26 cellular contexts compared by ENCODE assay signal in the genomic region with DNA sequence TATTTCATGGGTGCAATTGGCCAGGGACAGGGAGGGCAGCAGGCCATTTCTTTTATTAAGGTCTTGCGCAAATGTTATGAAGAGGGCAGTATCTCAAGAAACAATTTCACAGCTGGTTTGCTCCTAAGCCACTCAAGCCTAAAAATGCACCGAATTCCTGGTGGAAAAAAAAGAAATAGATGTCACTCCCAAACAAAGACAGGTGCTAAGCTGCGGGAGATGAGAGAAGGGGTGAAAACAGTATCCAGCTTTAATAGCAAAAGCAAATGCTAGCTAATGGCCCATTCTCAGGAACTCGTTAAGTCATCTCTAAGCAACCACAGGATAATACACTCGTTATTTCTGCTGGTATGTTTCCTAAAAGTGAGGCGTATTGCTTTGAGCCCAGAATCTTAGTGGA.
DNase-seq lines count a peak whose midpoint lies in the region; FAIRE-seq and TF ChIP-seq lines count a peak whose summit lies in the region.
"Had no signal": no experiment of that assay in that cellular context is flagged by ENCODE, and none has a peak within 500 bp of the region (broad histone marks: within the 10 kb centered on the region; RNA-seq: fewer than 3 reads in every experiment).

No MANE protein-coding gene starts in this region.

- peaks cover 22% of the 10 kb centered on the region for H3F3A ChIP-seq in neural progenitor cell (ENCODE audit: low read depth)

- H3K9ac ChIP-seq in astrocyte (ENCODE audit: low read length) (no peak overlapping the region), neural progenitor cell (no peak overlapping the region)
- H3K9ac ChIP-seq: BLaER1 treated with 17β-estradiol and CSF1 and Interleukin-3, amounts not matched to agents 10 nM and 100 nM; SK-N-SH had no signal

- H3K4me1 Mint-ChIP-seq in astrocyte (ENCODE audit: low read depth, unreplicated experiment) (no peaks in the 10 kb centered on the region), neural progenitor cell (peaks cover 24% of the 10 kb centered on the region)

- FAIRE-seq in astrocyte (lab: Jason Lieb, UNC), result peak; percentile 56
- FAIRE-seq: G401.6, keratinocyte had no signal

- no peak for TF ChIP-seq POLR2A in vagina (IDR thresholded peaks at IDR 0.05)

- TF ChIP-seq CTCF in astrocyte (IDR thresholded peaks at IDR 0.05; ENCODE audit: insufficient read depth, low read depth, low read length) (no peak), neural progenitor cell (IDR thresholded peaks at IDR 0.05) (no peak), osteoblast (IDR thresholded peaks at IDR 0.05; ENCODE audit: extremely low read depth, low read depth, low read length) (no peak), vagina (IDR thresholded peaks at IDR 0.05) (no peak)

- H3K4me3 ChIP-seq in astrocyte (ENCODE audit: insufficient read depth, low read depth, low read length) (no peak overlapping the region), neural progenitor cell (peak overlapping the region; percentile 1), osteoblast (ENCODE audit: insufficient read depth, low read length) (no peak overlapping the region), vagina (no peak overlapping the region)
- H3K4me3 ChIP-seq: BLaER1 treated with 17β-estradiol and CSF1 and Interleukin-3, amounts not matched to agents 10 nM and 100 nM; PC-9; psoas muscle; sigmoid colon; transverse colon had no signal

- H3K27me3 ChIP-seq in astrocyte (ENCODE audit: insufficient read depth, low read length), result no peaks in the 10 kb centered on the region
- H3K27me3 ChIP-seq in neural progenitor cell, result no peaks in the 10 kb centered on the region
- no peaks in the 10 kb centered on the region for H3K27me3 ChIP-seq in osteoblast (ENCODE audit: insufficient read depth, low read length)
- no peaks in the 10 kb centered on the region for H3K27me3 ChIP-seq in vagina
- H3K27me3 ChIP-seq: sigmoid colon, transverse colon had no signal

- no peak overlapping the region for H3K27ac Mint-ChIP-seq in astrocyte (ENCODE audit: unreplicated experiment)
- H3K27ac Mint-ChIP-seq in neural progenitor cell, result no peak overlapping the region
- H3K27ac Mint-ChIP-seq: activated T-helper 1 cell treated with anti-CD3 and anti-CD28 coated beads, Interleukin-12 subunit alpha, Interleukin-12 subunit beta, Interleukin-2, Interleukin-4 antibody, amounts not matched to agents 30 ng/mL and 10 ng/mL and 1 ng/mL, durations not matched to agents 14 hours and 24 hours and 36 hours; IgD-negative memory B cell had no signal

- H2AFZ ChIP-seq in astrocyte (ENCODE audit: low read depth, low read length), result no peak overlapping the region
- no peak overlapping the region for H2AFZ ChIP-seq in neural progenitor cell (replicated peaks)
- H2AFZ ChIP-seq in osteoblast (ENCODE audit: low read length), result no peak overlapping the region
- H2AFZ ChIP-seq: PC-9 had no signal

- H4K20me1 ChIP-seq in astrocyte (ENCODE audit: insufficient read depth, low read length) (no peaks in the 10 kb centered on the region), neural progenitor cell (ENCODE audit: low read depth) (no peaks in the 10 kb centered on the region), osteoblast (ENCODE audit: insufficient read depth, low read length) (no peaks in the 10 kb centered on the region)

- DNase-seq in NCI-H1092 (lab: John Stamatoyannopoulos, UW), result peak; percentile 1
- peak; percentile 55 to 87 for DNase-seq in NCI-H2081 (lab: John Stamatoyannopoulos, UW)
- no peak for DNase-seq in astrocyte (ENCODE audit: low read depth)
- DNase-seq in neural progenitor cell (ENCODE audit: low spot score), result peak; percentile 65
- DNase-seq in osteoblast (ENCODE audit: insufficient read length, low spot score, missing footprints), result no peak
- no peak for DNase-seq in vagina (ENCODE audit: extremely low spot score in 2 of 2)
- no peak for DNase-seq in activated CD4-positive, alpha-beta T cell treated with anti-CD3 and anti-CD28 coated beads, Interleukin-2, amount 50 U/mL, for 1 hour
- DNase-seq: activated CD4-positive, alpha-beta T cell treated with anti-CD3 and anti-CD28 coated beads, Interleukin-2, amount 50 U/mL, for 48 hours; activated naive CD4-positive, alpha-beta T cell treated with Interleukin-2 at 50 U/mL for 16 hours; foreskin fibroblast; left ventricle myocardium superior; mesendoderm; NCI-H524; nucleus accumbens; PC-9; psoas muscle; sigmoid colon; SK-N-SH; stimulated activated CD4-positive, alpha-beta T cell treated with anti-CD3 and anti-CD28 coated beads, Interleukin-4, amount 100 ng/mL, for 1 hour; T-helper 2 cell; transverse colon had no signal

- H3K27ac ChIP-seq in astrocyte (ENCODE audit: low read depth, low read length) (no peak overlapping the region), neural progenitor cell (peak overlapping the region; percentile 86), osteoblast (ENCODE audit: low read depth, low read length) (no peak overlapping the region), vagina (no peak overlapping the region)
- H3K27ac ChIP-seq: BLaER1 treated with 17β-estradiol and CSF1 and Interleukin-3, amounts not matched to agents 10 nM and 100 nM; PC-9; psoas muscle; sigmoid colon; transverse colon had no signal

- H3K27me3 Mint-ChIP-seq in astrocyte (ENCODE audit: low read depth, unreplicated experiment), result no peaks in the 10 kb centered on the region
- H3K27me3 Mint-ChIP-seq in neural progenitor cell (ENCODE audit: insufficient read depth, low read depth), result no peaks in the 10 kb centered on the region
- H3K27me3 Mint-ChIP-seq: IgD-negative memory B cell had no signal

- H3K9me3 Mint-ChIP-seq in astrocyte (ENCODE audit: unreplicated experiment), result no peaks in the 10 kb centered on the region
- no peaks in the 10 kb centered on the region for H3K9me3 Mint-ChIP-seq in neural progenitor cell
- H3K9me3 Mint-ChIP-seq: activated T-helper 1 cell treated with anti-CD3 and anti-CD28 coated beads, Interleukin-12 subunit alpha, Interleukin-12 subunit beta, Interleukin-2, Interleukin-4 antibody, amounts not matched to agents 30 ng/mL and 10 ng/mL and 1 ng/mL, durations not matched to agents 14 hours and 24 hours and 36 hours; IgD-negative memory B cell had no signal

- no peaks in the 10 kb centered on the region for H3K9me3 ChIP-seq in astrocyte (ENCODE audit: insufficient read depth, low read depth, low read length)
- no peaks in the 10 kb centered on the region for H3K9me3 ChIP-seq in neural progenitor cell (ENCODE audit: low read depth)
- H3K9me3 ChIP-seq in osteoblast (ENCODE audit: low read depth, low read length), result no peaks in the 10 kb centered on the region
- H3K9me3 ChIP-seq in vagina, result no peaks in the 10 kb centered on the region
- H3K9me3 ChIP-seq: psoas muscle, sigmoid colon, SK-N-SH, transverse colon had no signal

- peaks cover 3% of the 10 kb centered on the region for H3K4me1 ChIP-seq in astrocyte (ENCODE audit: insufficient read depth, low read length)
- H3K4me1 ChIP-seq in neural progenitor cell, result peaks cover 48% of the 10 kb centered on the region
- no peaks in the 10 kb centered on the region for H3K4me1 ChIP-seq in osteoblast (ENCODE audit: insufficient read depth, low read length)
- no peaks in the 10 kb centered on the region for H3K4me1 ChIP-seq in vagina
- H3K4me1 ChIP-seq: sigmoid colon, transverse colon had no signal

- H3K36me3 Mint-ChIP-seq in astrocyte (ENCODE audit: low read depth, unreplicated experiment) (no peaks in the 10 kb centered on the region), neural progenitor cell (peaks cover 35% of the 10 kb centered on the region)

- H3K79me2 ChIP-seq in astrocyte (ENCODE audit: insufficient read depth, low read length), result no peaks in the 10 kb centered on the region
- H3K79me2 ChIP-seq in neural progenitor cell (ENCODE audit: low read depth), result no peaks in the 10 kb centered on the region
- no peaks in the 10 kb centered on the region for H3K79me2 ChIP-seq in osteoblast (ENCODE audit: insufficient read depth, low read length)

- no peak overlapping the region for H3K4me2 ChIP-seq in astrocyte (ENCODE audit: low read length)
- peak overlapping the region; percentile 70 for H3K4me2 ChIP-seq in neural progenitor cell
- H3K4me2 ChIP-seq in osteoblast (ENCODE audit: insufficient read depth, low read length), result no peak overlapping the region
- H3K4me2 ChIP-seq: BLaER1 treated with 17β-estradiol and CSF1 and Interleukin-3, amounts not matched to agents 10 nM and 100 nM; PC-9; SK-N-SH had no signal

- H3K36me3 ChIP-seq in astrocyte (ENCODE audit: insufficient read depth, low read length) (no peaks in the 10 kb centered on the region), neural progenitor cell (no peaks in the 10 kb centered on the region), osteoblast (ENCODE audit: insufficient read depth, low read length) (no peaks in the 10 kb centered on the region), vagina (no peaks in the 10 kb centered on the region)
- H3K36me3 ChIP-seq: sigmoid colon, transverse colon had no signal

- intact Hi-C loops in vagina (cut with DNase I), result no loop called here

- H3K4me3 Mint-ChIP-seq in astrocyte (ENCODE audit: unreplicated experiment), result no peak overlapping the region
- no peak overlapping the region for H3K4me3 Mint-ChIP-seq in neural progenitor cell
- H3K4me3 Mint-ChIP-seq: activated T-helper 1 cell treated with anti-CD3 and anti-CD28 coated beads, Interleukin-12 subunit alpha, Interleukin-12 subunit beta, Interleukin-2, Interleukin-4 antibody, amounts not matched to agents 30 ng/mL and 10 ng/mL and 1 ng/mL, durations not matched to agents 14 hours and 24 hours and 36 hours; IgD-negative memory B cell had no signal

Comparison
In these comparisons a context has a peak if more than half of its experiments do, and no peak if none do; other contexts are left out.
1. DNase-seq: peak in NCI-H1092 (single experiment), NCI-H2081 (2 of 2) and neural progenitor cell (single experiment); none in astrocyte (single experiment), osteoblast (single experiment), vagina (0 of 2) and activated CD4-positive, alpha-beta T cell treated with anti-CD3 and anti-CD28 coated beads, Interleukin-2, amount 50 U/mL, for 1 hour (single experiment).